ENCODE assay signal across 14 cellular contexts in the genomic region with DNA sequence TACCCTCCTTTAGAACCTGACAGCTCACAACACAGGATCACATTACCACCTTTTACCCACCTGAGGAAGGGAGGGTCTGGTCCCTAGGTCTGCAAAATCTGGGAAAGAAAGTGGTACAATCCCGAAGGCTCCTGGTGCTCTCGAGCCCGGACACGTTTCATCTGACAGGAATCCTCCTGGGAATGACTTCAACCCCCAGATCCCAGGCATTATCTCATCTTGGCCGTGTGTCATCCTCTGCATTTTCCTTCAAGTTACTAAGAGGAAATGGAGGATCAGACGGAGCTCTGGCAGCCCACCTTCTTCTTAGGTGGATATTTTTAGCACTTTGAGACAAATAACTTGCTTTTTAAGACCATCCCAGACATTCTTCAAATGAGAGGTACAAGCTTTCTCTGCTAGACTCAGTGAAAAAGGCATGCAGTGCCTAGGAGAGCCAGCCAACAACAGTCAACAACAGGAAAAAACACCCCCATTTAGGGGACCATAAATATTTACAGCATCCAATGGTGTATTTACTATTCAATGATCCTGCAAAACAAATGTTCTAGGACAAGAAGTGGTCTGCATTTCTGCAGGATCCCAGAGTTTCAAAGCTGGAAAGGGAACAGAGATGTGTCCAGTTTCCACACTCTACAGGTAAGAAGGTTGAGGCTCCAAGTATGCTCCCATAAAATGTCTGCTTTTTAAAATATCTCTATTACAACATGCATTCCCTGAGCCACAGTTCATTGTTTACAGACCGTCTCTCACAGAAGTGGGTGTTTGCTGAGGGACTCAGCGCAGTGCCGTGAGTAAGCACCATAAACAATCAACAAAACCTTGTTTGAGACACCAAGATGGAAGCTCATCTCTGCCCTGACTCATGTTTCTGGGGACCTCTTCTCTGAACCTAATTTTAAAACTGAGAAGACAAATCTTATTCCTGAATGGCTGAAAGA. TPM values are rescaled to one million over a fixed set of nuclear protein-coding genes. Genes with fewer than 3 reads are reported as not detected.
DNase-seq lines count a peak whose midpoint lies in the region; ATAC-seq, FAIRE-seq and TF ChIP-seq lines count a peak whose summit lies in the region.
"Had no signal": no experiment of that assay in that cellular context is flagged by ENCODE, and none has a peak within 500 bp of the region (broad histone marks: within the 10 kb centered on the region; RNA-seq: fewer than 3 reads in every experiment).

No MANE protein-coding gene starts in this region.

- H4K20me1 ChIP-seq in keratinocyte (ENCODE audit: control insufficient read depth, extremely low read depth, insufficient read depth, low read length) = no peaks in the 10 kb centered on the region

- CTCF ChIA-PET in CD8-positive, alpha-beta T cell (lab: Charles Lee) = interaction anchor here (0.9 to 2.2 kb wide), 4 partner anchors 76 to 156 kb away, joined by 3 to 5 read pairs (median 4); no protein-coding TSS in a partner anchor
- CTCF ChIA-PET in WTC11 (lab: Charles Lee) = interaction anchor here (0.8 to 2.1 kb wide), 3 partner anchors 16 to 149 kb away, joined by 3 to 7 read pairs (median 7); partner anchors contain the start of gene ARHGEF3

- no peaks in the 10 kb centered on the region for H3K27me3 ChIP-seq in CD8-positive, alpha-beta T cell (ENCODE audit: insufficient read depth, low read length)
- H3K27me3 ChIP-seq in keratinocyte (ENCODE audit: control insufficient read depth, extremely low read depth, insufficient read depth, low read length) (no peaks in the 10 kb centered on the region), right atrium auricular region (no peaks in the 10 kb centered on the region)

- no peaks in the 10 kb centered on the region for H3K9me1 ChIP-seq in keratinocyte (ENCODE audit: control insufficient read depth, extremely low read depth, insufficient read depth, low read length)

- peak overlapping the region; percentile 39 for H3K27ac Mint-ChIP-seq in CD8-positive, alpha-beta T cell
- H3K27ac Mint-ChIP-seq in WTC11 (no peak overlapping the region), immature natural killer cell (no peak overlapping the region)
- H3K27ac Mint-ChIP-seq: CD4-positive, alpha-beta T cell; stimulated activated effector memory CD8-positive, alpha-beta T cell treated with anti-CD3 and anti-CD28 coated beads, Interleukin-12 subunit alpha, Interleukin-12 subunit beta, amount 100 ng/mL, for 72 hours had no signal

- no peak overlapping the region for H3K27ac ChIP-seq in CD8-positive, alpha-beta T cell (ENCODE audit: low read depth, low read length)
- peak overlapping the region; percentile 86 for H3K27ac ChIP-seq in KOPT-K1 (ENCODE audit: low read depth, low read length, poor library complexity, severe bottlenecking)
- H3K27ac ChIP-seq in keratinocyte (ENCODE audit: control insufficient read depth, insufficient read depth, low read length) = peak overlapping the region; percentile 56
- no peak overlapping the region for H3K27ac ChIP-seq in right atrium auricular region
- H3K27ac ChIP-seq: VCaP had no signal

- intact Hi-C loops in CD8-positive, alpha-beta T cell (cut with DNase I, micrococcal nuclease) = no loop called here

- no peak for DNase-seq in CD8-positive, alpha-beta T cell
- DNase-seq in WTC11 (ENCODE audit: low spot score) (no peak), keratinocyte (ENCODE audit: low read depth, low spot score) (peak; percentile 28), Kasumi-1 (lab: John Stamatoyannopoulos, UW) (no peak), right atrium auricular region (ENCODE audit: low spot score) (no peak), immature natural killer cell (no peak)
- DNase-seq: activated T-cell treated with anti-CD3 and anti-CD28 coated beads for 4 hours; CD4-positive, alpha-beta T cell; KG1; NCI-H2107 had no signal

- POLR2A ChIA-PET in CD8-positive, alpha-beta T cell (lab: Charles Lee) = no interaction called here
- POLR2A ChIA-PET in WTC11 (lab: Charles Lee) = interaction anchor here (1.5 kb wide), 1 partner anchor 38 kb away, joined by 3 read pairs; the partner anchor contains the start of gene ARHGEF3

- H3K27me3 Mint-ChIP-seq in CD8-positive, alpha-beta T cell (ENCODE audit: low read depth) = no peaks in the 10 kb centered on the region
- no peaks in the 10 kb centered on the region for H3K27me3 Mint-ChIP-seq in WTC11 (ENCODE audit: low read depth)
- peaks cover 0 to 2% (median 1%) of the 10 kb centered on the region in 3 donors for H3K27me3 Mint-ChIP-seq in immature natural killer cell (ENCODE audit: low read depth in 3 of 3)
- H3K27me3 Mint-ChIP-seq: CD4-positive, alpha-beta T cell had no signal

- H3K79me2 ChIP-seq in keratinocyte (ENCODE audit: control insufficient read depth, insufficient read depth, low read length) = no peaks in the 10 kb centered on the region

- H3K4me1 ChIP-seq in CD8-positive, alpha-beta T cell (ENCODE audit: insufficient read depth, low read length) = peaks cover 4% of the 10 kb centered on the region
- H3K4me1 ChIP-seq in keratinocyte (ENCODE audit: control insufficient read depth, extremely low read depth, insufficient read depth, low read length) (peaks cover 43% of the 10 kb centered on the region), right atrium auricular region (no peaks in the 10 kb centered on the region)

- H3K9me3 Mint-ChIP-seq in CD8-positive, alpha-beta T cell = no peaks in the 10 kb centered on the region
- peaks cover 3% of the 10 kb centered on the region for H3K9me3 Mint-ChIP-seq in WTC11
- no peaks in the 10 kb centered on the region for H3K9me3 Mint-ChIP-seq in immature natural killer cell
- H3K9me3 Mint-ChIP-seq: CD4-positive, alpha-beta T cell; stimulated activated effector memory CD8-positive, alpha-beta T cell treated with anti-CD3 and anti-CD28 coated beads, Interleukin-12 subunit alpha, Interleukin-12 subunit beta, amount 100 ng/mL, for 72 hours had no signal

- peak overlapping the region; percentile 85 for H2AFZ ChIP-seq in keratinocyte (ENCODE audit: control insufficient read depth, low read length)

- H3K9ac ChIP-seq in keratinocyte (ENCODE audit: control insufficient read depth, extremely low read depth, insufficient read depth, low read length) = peak overlapping the region; percentile 25

- H3K9me3 ChIP-seq in CD8-positive, alpha-beta T cell (ENCODE audit: low read length) = no peaks in the 10 kb centered on the region
- H3K9me3 ChIP-seq in KOPT-K1 (ENCODE audit: insufficient read depth, low read length, poor library complexity, severe bottlenecking) (peaks cover 3% of the 10 kb centered on the region), keratinocyte (ENCODE audit: control insufficient read depth, low read depth, low read length) (no peaks in the 10 kb centered on the region), right atrium auricular region (no peaks in the 10 kb centered on the region)

- peaks cover 21% of the 10 kb centered on the region for H3K36me3 Mint-ChIP-seq in CD8-positive, alpha-beta T cell
- no peaks in the 10 kb centered on the region for H3K36me3 Mint-ChIP-seq in WTC11
- peaks cover 0 to 8% (median 3%) of the 10 kb centered on the region in 3 donors for H3K36me3 Mint-ChIP-seq in immature natural killer cell
- H3K36me3 Mint-ChIP-seq: stimulated activated effector memory CD8-positive, alpha-beta T cell treated with anti-CD3 and anti-CD28 coated beads, Interleukin-12 subunit alpha, Interleukin-12 subunit beta, amount 100 ng/mL, for 72 hours had no signal

- no peak overlapping the region for H3K4me3 Mint-ChIP-seq in CD8-positive, alpha-beta T cell
- H3K4me3 Mint-ChIP-seq in WTC11 (no peak overlapping the region), immature natural killer cell (no peak overlapping the region)
- H3K4me3 Mint-ChIP-seq: CD4-positive, alpha-beta T cell; stimulated activated effector memory CD8-positive, alpha-beta T cell treated with anti-CD3 and anti-CD28 coated beads, Interleukin-12 subunit alpha, Interleukin-12 subunit beta, amount 100 ng/mL, for 72 hours had no signal

- ATAC-seq in CD8-positive, alpha-beta T cell = no peak
- ATAC-seq in WTC11 = no peak
- ATAC-seq in HG03280 (IDR thresholded peaks at IDR 0.05; ENCODE audit: unreplicated experiment) = no peak
- ATAC-seq: stimulated activated effector memory CD8-positive, alpha-beta T cell treated with anti-CD3 and anti-CD28 coated beads, Interleukin-12 subunit alpha, Interleukin-12 subunit beta, amount 100 ng/mL, for 72 hours had no signal

- TF ChIP-seq CTCF in CD8-positive, alpha-beta T cell (IDR thresholded peaks at IDR 0.05) = no peak
- TF ChIP-seq CTCF in WTC11 (IDR thresholded peaks at IDR 0.05) (no peak), keratinocyte (optimal IDR thresholded peaks at IDR 0.05 in 1 of 3, IDR thresholded peaks at IDR 0.05 in 1 of 3, conservative IDR thresholded peaks at IDR 0.05 in 1 of 3; ENCODE audit: extremely low read depth in 1 of 3, insufficient read depth in 2 of 3, low read length in 3 of 3) (no peak), right atrium auricular region (IDR thresholded peaks at IDR 0.05) (no peak)

- no peak overlapping the region for H3K4me3 ChIP-seq in CD8-positive, alpha-beta T cell (ENCODE audit: low read depth, low read length)
- H3K4me3 ChIP-seq in keratinocyte (ENCODE audit: control insufficient read depth in 2 of 3, extremely low read depth in 1 of 3, insufficient read depth in 2 of 3, low read depth in 1 of 3, low read length in 3 of 3) (peak overlapping the region in 2 of 3 experiments; percentile 40 to 41), right atrium auricular region (no peak overlapping the region)

- dilution Hi-C loops in keratinocyte (cut with MboI; ENCODE audit: extremely low pct_ligation_motif_present, low sequenced_read_pairs) = no loop called here

- peak overlapping the region; percentile 80 for H3K4me2 ChIP-seq in keratinocyte (ENCODE audit: control insufficient read depth, extremely low read depth, insufficient read depth, low read depth, low read length)

- no peaks in the 10 kb centered on the region for H3K36me3 ChIP-seq in CD8-positive, alpha-beta T cell (ENCODE audit: insufficient read depth, low read length)
- no peaks in the 10 kb centered on the region for H3K36me3 ChIP-seq in KOPT-K1 (ENCODE audit: insufficient read depth, low read length)
- no peaks in the 10 kb centered on the region for H3K36me3 ChIP-seq in keratinocyte (ENCODE audit: control insufficient read depth in 2 of 2, extremely low read depth in 1 of 2, insufficient read depth in 2 of 2, low read length in 2 of 2)
- H3K36me3 ChIP-seq in right atrium auricular region = no peaks in the 10 kb centered on the region

- peaks cover 39% of the 10 kb centered on the region for H3K4me1 Mint-ChIP-seq in CD8-positive, alpha-beta T cell (ENCODE audit: low read depth)
- H3K4me1 Mint-ChIP-seq in WTC11 (no peaks in the 10 kb centered on the region), immature natural killer cell (peaks cover 2 to 7% of the 10 kb centered on the region in 2 donors)
- H3K4me1 Mint-ChIP-seq: stimulated activated effector memory CD8-positive, alpha-beta T cell treated with anti-CD3 and anti-CD28 coated beads, Interleukin-12 subunit alpha, Interleukin-12 subunit beta, amount 100 ng/mL, for 72 hours had no signal

- peak; percentile 91 for FAIRE-seq in keratinocyte (lab: Jason Lieb, UNC)

RNA-seq across cellular contexts. Expression of gene ARHGEF3, which starts 38.3 kb away (rescaled TPM):
- 10 to 100 TPM; 38.8 to 39.9 TPM for total RNA-seq in CD8-positive, alpha-beta T cell
- 4.6 to 7.9 TPM (median 7.5 TPM) in 3 replicates for total RNA-seq in WTC11 (2021)
- 18.6 to 29.9 TPM (median 26.2 TPM) in 3 replicates for polyA plus RNA-seq in keratinocyte
- polyA plus RNA-seq in keratinocyte (2011; ENCODE audit: low read depth) = 11.1 TPM
- 20.9 and 29.6 TPM in 2 replicates for polyA plus RNA-seq in keratinocyte (2011; cell fraction: cytosol; rRNA removed)
- 40.7 and 41.9 TPM in 2 replicates for polyA plus RNA-seq in keratinocyte (2011; cell fraction: nucleus; rRNA removed)
- 11.2 and 24.6 TPM in 2 replicates for polyA plus RNA-seq in keratinocyte (2012; ENCODE audit: low replicate concordance)
- 20.9 to 29.1 TPM (median 25.6 TPM) in 3 replicates for polyA minus RNA-seq in keratinocyte
- 17.5 TPM for polyA minus RNA-seq in keratinocyte (2011; cell fraction: cytosol; rRNA and poly(A)+ RNA removed)
- 19.2 and 35.8 TPM in 2 replicates for polyA minus RNA-seq in keratinocyte (2011; cell fraction: nucleus; rRNA and poly(A)+ RNA removed)
- total RNA-seq in right atrium auricular region = 10 to 100 TPM; 16.1 to 21.7 TPM
- polyA plus RNA-seq in immature natural killer cell = 100 to 1,000 TPM; 110 to 197 (median 136) TPM

Comparison
In these comparisons a context has a peak if more than half of its experiments do, and no peak if none do; other contexts are left out.
1. H3K27ac ChIP-seq: peak in KOPT-K1 (single experiment) and keratinocyte (single experiment); none in CD8-positive, alpha-beta T cell (single experiment) and right atrium auricular region (0 of 2).
2. H3K4me3 ChIP-seq: peak in keratinocyte (2 of 3); none in CD8-positive, alpha-beta T cell (single experiment) and right atrium auricular region (0 of 2).